15 cellular contexts compared by ENCODE assay signal in the genomic region with DNA sequence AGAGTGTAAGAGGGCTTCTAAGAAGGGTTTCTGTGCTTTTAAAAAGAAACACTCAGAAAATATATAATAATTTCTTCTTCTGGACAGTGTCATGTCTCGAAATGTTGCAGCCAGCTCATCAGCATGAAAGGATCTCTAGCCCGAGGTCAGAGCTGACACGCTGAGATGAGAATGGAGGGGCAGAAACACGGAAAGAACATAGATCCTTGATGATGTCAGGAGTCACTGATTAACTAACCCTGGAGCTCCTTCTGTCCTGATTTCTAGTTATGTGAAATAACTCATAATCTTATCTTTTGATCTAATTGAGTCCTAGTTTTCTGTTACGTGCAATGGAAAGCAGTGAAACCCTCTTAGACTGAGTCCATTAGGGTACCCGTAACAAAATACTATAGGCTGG. TPM values are rescaled to one million over a fixed set of nuclear protein-coding genes. Genes with fewer than 3 reads are reported as not detected.
"Had no signal": no experiment of that assay in that cellular context is flagged by ENCODE, and none has a peak within 500 bp of the region (broad histone marks: within the 10 kb centered on the region; RNA-seq: fewer than 3 reads in every experiment).

No MANE protein-coding gene starts in this region.

- H3K9me3 ChIP-seq: ovary had no signal

- H3K36me3 ChIP-seq: left ventricle myocardium inferior, neural progenitor cell, ovary had no signal

- H3K4me3 ChIP-seq: left ventricle myocardium inferior, neural progenitor cell, ovary, SK-N-MC had no signal

- H3K27ac ChIP-seq: left ventricle myocardium inferior, neural progenitor cell, ovary, SK-N-MC, VCaP had no signal

- DNase-seq: activated CD4-positive, alpha-beta memory T cell treated with anti-CD3 and anti-CD28 coated beads, Interleukin-2, amount 10 ng/mL, durations not matched to agents 7 days and 5 days; activated naive CD4-positive, alpha-beta T cell treated with Interleukin-2 at 50 U/mL for 16 hours; activated naive CD8-positive, alpha-beta T cell treated with anti-CD3 and anti-CD28 coated beads, Interleukin-2, amount 50 U/mL, for 24 hours; cortex of kidney; effector memory CD8-positive, alpha-beta T cell; hippocampal formation; left ventricle myocardium inferior; ovary; T-helper 1 cell; trophoblast cell had no signal

- H3K27me3 ChIP-seq: neural progenitor cell, ovary had no signal

- H3K9ac ChIP-seq: neural progenitor cell had no signal

- FAIRE-seq: astrocyte had no signal

- H3K4me1 ChIP-seq: left ventricle myocardium inferior had no signal

RNA-seq across cellular contexts. Expression of a gene that starts 10.3 kb away (rescaled TPM):
- total RNA-seq: activated CD4-positive, alpha-beta memory T cell treated with anti-CD3 and anti-CD28 coated beads, Interleukin-2, amount 10 ng/mL, durations not matched to agents 7 days and 5 days; left ventricle myocardium inferior; myocyte had no signal
